8 cellular contexts compared by ENCODE assay signal in the genomic region with DNA sequence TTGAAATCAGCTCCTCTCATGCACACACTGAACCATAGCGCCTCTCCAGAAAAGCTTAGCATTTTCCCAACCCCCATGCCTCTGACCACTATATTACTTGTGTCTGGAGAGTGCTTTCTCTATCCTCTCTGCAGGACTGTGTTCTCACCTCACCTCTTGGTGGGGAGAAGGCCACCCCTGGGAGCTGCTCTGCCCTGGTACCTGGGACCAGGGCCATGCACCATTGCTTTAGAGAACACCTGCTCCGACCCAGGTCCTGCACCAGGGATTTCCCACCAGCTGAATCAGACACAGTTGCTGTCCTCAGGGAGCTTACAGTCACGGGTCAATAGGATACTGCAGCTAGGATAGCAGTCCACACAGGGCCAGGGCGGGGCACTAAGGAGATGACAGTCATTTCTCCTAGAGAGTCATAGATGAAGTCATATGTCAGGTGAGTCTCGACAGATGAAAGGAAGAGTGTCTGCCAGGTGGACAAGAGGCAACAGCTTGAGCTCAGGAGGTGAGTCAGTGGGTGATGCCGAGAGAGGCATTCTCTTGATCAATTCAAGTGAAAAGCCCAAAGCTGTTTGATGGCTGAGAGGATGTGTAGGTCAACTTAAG. TPM values are rescaled to one million over a fixed set of nuclear protein-coding genes. Genes with fewer than 3 reads are reported as not detected.
DNase-seq lines count a peak whose midpoint lies in the region; ATAC-seq, FAIRE-seq and TF ChIP-seq lines count a peak whose summit lies in the region.

No MANE protein-coding gene starts in this region.

- ATAC-seq in GM19351 (IDR thresholded peaks at IDR 0.05; ENCODE audit: unreplicated experiment) (peak; percentile 2), foreskin keratinocyte (peak; percentile 94), HG02938 (IDR thresholded peaks at IDR 0.05; ENCODE audit: unreplicated experiment) (no peak)

- H3K27me3 ChIP-seq in BE2C: no peaks in the 10 kb centered on the region
- no peaks in the 10 kb centered on the region for H3K27me3 ChIP-seq in foreskin keratinocyte

- peak overlapping the region; percentile 88; the same call in 1 of the 2 replicates for H3K27ac ChIP-seq in VCaP
- peak overlapping the region; percentile 63 for H3K27ac ChIP-seq in foreskin keratinocyte

- no peak for TF ChIP-seq CTCF in BE2C (IDR thresholded peaks at IDR 0.05; ENCODE audit: low read depth, low read length)
- no peak for TF ChIP-seq CTCF in VCaP (conservative IDR thresholded peaks at IDR 0.05)
- no peak for TF ChIP-seq CTCF in foreskin keratinocyte (conservative IDR thresholded peaks at IDR 0.05)

- H3K4me3 ChIP-seq in BE2C (ENCODE audit: low read depth, low read length): peak overlapping the region; percentile 17; the same call in 1 of the 2 replicates

- no peak for FAIRE-seq in RCC 7860 (lab: Jason Lieb, UNC)

- H3K36me3 ChIP-seq in BE2C: 0 out of 2 replicates have a peak, but pooled peaks cover 3% of the 10 kb centered on the region

- H3K4me1 ChIP-seq in BE2C: peaks cover 4% of the 10 kb centered on the region; the same call in 1 of the 2 replicates
- H3K4me1 ChIP-seq in foreskin keratinocyte: peaks cover 10% of the 10 kb centered on the region

- no peaks in the 10 kb centered on the region; the same call in 1 of the 2 replicates for H3K9me3 ChIP-seq in BE2C

- no peak for DNase-seq in BE2C
- DNase-seq in foreskin keratinocyte: peak; percentile 82 to 96
- DNase-seq in HK-2 (ENCODE audit: unreplicated experiment): no peak
- no peak for DNase-seq in SIG-M5 treated with dmso at 0.1 percent for 504 hours (lab: John Stamatoyannopoulos, UW; ENCODE audit: unreplicated experiment)
- DNase-seq in RCC 7860 (ENCODE audit: low spot score): no peak

RNA-seq across cellular contexts. Expression of a gene that starts 0.6 kb away (rescaled TPM):
- 8.8 TPM for polyA plus RNA-seq in BE2C (2012; ENCODE audit: insufficient read depth, insufficient read length, low read depth)
- 13.8 and 14.2 TPM in 2 replicates for total RNA-seq in foreskin keratinocyte
- 2.2 and 2.7 TPM in 2 replicates for polyA plus RNA-seq in foreskin keratinocyte

Comparison
In these comparisons a context has a peak if more than half of its experiments do, and no peak if none do; other contexts are left out.
1. DNase-seq: peak in foreskin keratinocyte (2 of 2); none in BE2C (single experiment), HK-2 (single experiment), SIG-M5 treated with dmso at 0.1 percent for 504 hours (single experiment) and RCC 7860 (single experiment).